16 cellular contexts compared by ENCODE assay signal in genomic region chr17:33233855-33234228, GRCh38. TPM values are rescaled to one million over a fixed set of nuclear protein-coding genes. Genes with fewer than 3 reads are reported as not detected.
DNase-seq lines count a peak whose midpoint lies in the region; ATAC-seq and TF ChIP-seq lines count a peak whose summit lies in the region.
"Had no signal": no experiment of that assay in that cellular context is flagged by ENCODE, and none has a peak within 500 bp of the region (broad histone marks: within the 10 kb centered on the region; RNA-seq: fewer than 3 reads in every experiment).

No MANE protein-coding gene starts in this region.

- intact Hi-C loops in left ventricle myocardium inferior (cut with micrococcal nuclease) = no loop called here
- intact Hi-C loops in sigmoid colon (cut with DNase I) = loop anchor here (10.0 kb wide), 1 partner anchor 119 kb away; no protein-coding TSS in a partner anchor
- intact Hi-C loops in gastrocnemius medialis (cut with DNase I; ENCODE audit: low total_unique reads) = no loop called here

- H3K9me3 ChIP-seq in left ventricle myocardium inferior (replicated peaks) = no peaks in the 10 kb centered on the region
- no peaks in the 10 kb centered on the region for H3K9me3 ChIP-seq in sigmoid colon
- H3K9me3 ChIP-seq in gastrocnemius medialis = no peaks in the 10 kb centered on the region
- H3K9me3 ChIP-seq: lower lobe of right lung had no signal

- no peak overlapping the region for H3K4me3 Mint-ChIP-seq in activated CD8-positive, alpha-beta T cell treated with anti-CD3 and anti-CD28 coated beads, Interleukin-2, amount 10 ng/mL, durations not matched to agents 7 days and 5 days
- H3K4me3 Mint-ChIP-seq: T-helper 2 cell treated with Interferon-gamma antibody and Interleukin-4, amounts not matched to agents 5 μg/mL and 100 μg/mL, for 36 hours had no signal

- H3K27me3 ChIP-seq in left ventricle myocardium inferior (ENCODE audit: low read depth) = peaks cover 25% of the 10 kb centered on the region
- no peaks in the 10 kb centered on the region for H3K27me3 ChIP-seq in sigmoid colon
- H3K27me3 ChIP-seq in gastrocnemius medialis = peaks cover 0 to 6% (median 0%) of the 10 kb centered on the region in 3 donors

- H3K4me1 Mint-ChIP-seq in activated CD8-positive, alpha-beta T cell treated with anti-CD3 and anti-CD28 coated beads, Interleukin-2, amount 10 ng/mL, durations not matched to agents 7 days and 5 days (ENCODE audit: low read depth) = no peaks in the 10 kb centered on the region

- CTCF ChIA-PET in activated CD8-positive, alpha-beta T cell treated with anti-CD3 and anti-CD28 coated beads, Interleukin-2, amount 10 ng/mL, durations not matched to agents 7 days and 5 days (lab: Charles Lee) = no interaction called here

- no peaks in the 10 kb centered on the region for H3K27me3 Mint-ChIP-seq in activated CD8-positive, alpha-beta T cell treated with anti-CD3 and anti-CD28 coated beads, Interleukin-2, amount 10 ng/mL, durations not matched to agents 7 days and 5 days (ENCODE audit: low read depth)

- H3K36me3 Mint-ChIP-seq in activated CD8-positive, alpha-beta T cell treated with anti-CD3 and anti-CD28 coated beads, Interleukin-2, amount 10 ng/mL, durations not matched to agents 7 days and 5 days (ENCODE audit: low read depth) = no peaks in the 10 kb centered on the region

- in situ Hi-C loops in gastrocnemius medialis (cut with MboI; ENCODE audit: low sequenced_read_pairs in 4 of 4) = no loop called here

- TF ChIP-seq POLR2A in sigmoid colon (IDR thresholded peaks at IDR 0.05) (no peak), gastrocnemius medialis (IDR thresholded peaks at IDR 0.05) (no peak)

- 15 to 47% methylated on average over 6 of the region's 6 CpGs for whole genome bisulfite sequencing in sigmoid colon, 2 donors

- H3K9me3 Mint-ChIP-seq in activated CD8-positive, alpha-beta T cell treated with anti-CD3 and anti-CD28 coated beads, Interleukin-2, amount 10 ng/mL, durations not matched to agents 7 days and 5 days (ENCODE audit: insufficient read depth) = no peaks in the 10 kb centered on the region
- H3K9me3 Mint-ChIP-seq: T-helper 2 cell treated with Interferon-gamma antibody and Interleukin-4, amounts not matched to agents 5 μg/mL and 100 μg/mL, for 36 hours had no signal

- TF ChIP-seq CTCF in left ventricle myocardium inferior (IDR thresholded peaks at IDR 0.05; ENCODE audit: borderline replicate concordance) = no peak
- TF ChIP-seq CTCF in sigmoid colon (IDR thresholded peaks at IDR 0.05) = no peak
- no peak for TF ChIP-seq CTCF in gastrocnemius medialis (IDR thresholded peaks at IDR 0.05 in 4 of 5, conservative IDR thresholded peaks at IDR 0.05 in 1 of 5)

- no peak overlapping the region for H3K4me3 ChIP-seq in left ventricle myocardium inferior
- H3K4me3 ChIP-seq in sigmoid colon = peak overlapping the region in 1 of 4 donors; percentile 0
- H3K4me3 ChIP-seq in gastrocnemius medialis = no peak overlapping the region
- H3K4me3 ChIP-seq: lower lobe of right lung had no signal

- DNase-seq in DMS153 (lab: John Stamatoyannopoulos, UW) (peak; percentile 32), DMS153 treated with DMSO at 0.1 percent for 48 hours (lab: John Stamatoyannopoulos, UW; ENCODE audit: unreplicated experiment) (no peak), left ventricle myocardium inferior (peak; percentile 15), sigmoid colon (peak; percentile 82), gastrocnemius medialis (no peak), AML-193 (lab: John Stamatoyannopoulos, UW) (no peak), NAMALWA (ENCODE audit: low spot score) (no peak)
- no peak for DNase-seq in activated CD8-positive, alpha-beta T cell treated with anti-CD3 and anti-CD28 coated beads, Interleukin-2, amount 10 ng/mL, durations not matched to agents 7 days and 5 days
- DNase-seq: DMS79 treated with DMSO at 0.1 percent for 48 hours, lower lobe of right lung, NCI-H226 had no signal

- POLR2A ChIA-PET in activated CD8-positive, alpha-beta T cell treated with anti-CD3 and anti-CD28 coated beads, Interleukin-2, amount 10 ng/mL, durations not matched to agents 7 days and 5 days (lab: Charles Lee) = no interaction called here

- no peak overlapping the region for H3K27ac Mint-ChIP-seq in activated CD8-positive, alpha-beta T cell treated with anti-CD3 and anti-CD28 coated beads, Interleukin-2, amount 10 ng/mL, durations not matched to agents 7 days and 5 days
- H3K27ac Mint-ChIP-seq: T-helper 2 cell treated with Interferon-gamma antibody and Interleukin-4, amounts not matched to agents 5 μg/mL and 100 μg/mL, for 36 hours had no signal

- H3K27ac ChIP-seq in left ventricle myocardium inferior (replicated peaks) = no peak overlapping the region
- peak overlapping the region; percentile 41 to 79 (median 68) for H3K27ac ChIP-seq in sigmoid colon
- no peak overlapping the region for H3K27ac ChIP-seq in gastrocnemius medialis
- H3K27ac ChIP-seq: 22Rv1, lower lobe of right lung had no signal

- H3K36me3 ChIP-seq in left ventricle myocardium inferior = no peaks in the 10 kb centered on the region
- H3K36me3 ChIP-seq in sigmoid colon = no peaks in the 10 kb centered on the region
- H3K36me3 ChIP-seq in gastrocnemius medialis = no peaks in the 10 kb centered on the region
- H3K36me3 ChIP-seq: lower lobe of right lung had no signal

- peak; percentile 15 for ATAC-seq in activated CD8-positive, alpha-beta T cell treated with anti-CD3 and anti-CD28 coated beads, Interleukin-2, amount 10 ng/mL, durations not matched to agents 7 days and 5 days
- ATAC-seq in gastrocnemius medialis = no peak
- ATAC-seq: lower lobe of right lung, Panc1 had no signal

- peak; percentile 27 to 83 (median 54) for TF ChIP-seq EP300 in sigmoid colon (IDR thresholded peaks at IDR 0.05)

- H3K4me1 ChIP-seq in left ventricle myocardium inferior (peaks cover 22% of the 10 kb centered on the region), sigmoid colon (peaks cover 0 to 34% (median 29%) of the 10 kb centered on the region in 4 donors), gastrocnemius medialis (peaks cover 0 to 4% of the 10 kb centered on the region in 2 donors)
- H3K4me1 ChIP-seq: lower lobe of right lung had no signal

RNA-seq across cellular contexts. Expression of gene ASIC2, which starts 59.3 kb away (rescaled TPM):
- total RNA-seq in activated CD8-positive, alpha-beta T cell treated with anti-CD3 and anti-CD28 coated beads, Interleukin-2, amount 10 ng/mL, durations not matched to agents 7 days and 5 days = not detected
- total RNA-seq in left ventricle myocardium inferior (not detected), sigmoid colon (under 1 TPM in 2 of 4 donors, not detected in 2; under 0.01 to 0.16 TPM), gastrocnemius medialis (not detected)
- polyA plus RNA-seq in sigmoid colon = under 1 TPM in 2 of 3 donors, not detected in 1; 0.22 to 0.60 TPM
- total RNA-seq: activated CD8-positive, alpha-beta memory T cell treated with anti-CD3 and anti-CD28 coated beads for 36 hours; LHCN-M2; lower lobe of right lung had no signal

Comparison
In these comparisons a context has a peak if more than half of its experiments do, and no peak if none do; other contexts are left out.
1. DNase-seq: peak in DMS153 (single experiment), left ventricle myocardium inferior (single experiment) and sigmoid colon (single experiment); none in DMS153 treated with DMSO at 0.1 percent for 48 hours (single experiment), activated CD8-positive, alpha-beta T cell treated with anti-CD3 and anti-CD28 coated beads, Interleukin-2, amount 10 ng/mL, durations not matched to agents 7 days and 5 days (single experiment), gastrocnemius medialis (0 of 2), AML-193 (0 of 2) and NAMALWA (single experiment).
2. H3K27ac ChIP-seq: peak in sigmoid colon (4 of 4); none in left ventricle myocardium inferior (single experiment) and gastrocnemius medialis (0 of 4).